8 cellular contexts compared by ENCODE assay signal in the genomic region with DNA sequence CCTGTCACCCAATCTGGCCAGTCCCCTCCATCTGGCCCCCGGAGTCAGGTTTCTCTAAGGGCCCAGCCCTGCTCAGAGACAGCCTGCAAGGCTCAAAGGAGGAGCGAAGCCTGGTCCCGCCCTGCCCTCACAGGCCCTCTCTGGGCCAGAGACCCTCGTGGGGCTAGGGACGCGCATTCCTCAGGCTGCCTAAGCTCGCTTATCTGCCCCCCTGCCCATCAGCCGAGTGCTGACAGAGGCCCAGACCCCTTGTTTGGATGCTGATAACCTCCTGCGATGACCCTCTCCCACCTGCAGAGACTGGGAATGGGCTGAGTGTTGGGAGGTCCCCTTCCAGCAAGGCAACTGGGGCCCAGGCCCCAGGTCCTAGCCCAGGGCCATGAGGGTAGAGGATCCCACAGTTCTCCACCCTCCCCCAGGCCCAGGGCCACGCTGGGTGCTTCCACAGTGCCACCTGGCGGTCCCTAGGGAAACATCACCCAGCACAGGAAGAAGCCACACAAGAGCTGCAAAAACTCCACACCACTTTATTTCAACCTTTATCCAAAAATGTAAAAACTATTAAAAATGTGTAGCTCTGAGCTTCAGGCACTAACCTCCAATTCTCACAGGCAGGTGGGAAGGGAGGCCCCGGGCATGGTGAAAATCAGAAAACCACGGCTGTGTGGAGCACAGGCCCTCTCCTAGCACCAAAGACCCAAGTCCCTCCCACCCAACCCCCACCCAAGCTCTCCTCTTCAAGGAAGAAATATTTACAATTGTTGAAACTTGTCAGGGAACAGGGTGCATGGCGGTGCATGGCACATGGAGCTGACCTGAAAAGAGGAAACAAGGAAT. TPM values are rescaled to one million over a fixed set of nuclear protein-coding genes. Genes with fewer than 3 reads are reported as not detected.
DNase-seq lines count a peak whose midpoint lies in the region; ATAC-seq and TF ChIP-seq lines count a peak whose summit lies in the region.

No MANE protein-coding gene starts in this region.

- no peak overlapping the region for H3K4me3 ChIP-seq in HEK293 (ENCODE audit: low read depth, low read length)

- POLR2A ChIA-PET in HEK293 (lab: Yijun Ruan, JAX): interaction anchor here (0.6 to 1.3 kb wide), 5 partner anchors 12 to 193 kb away, joined by 3 to 11 read pairs (median 3); partner anchors contain the start of genes DPCD, OGA and POLL

- no peaks in the 10 kb centered on the region for H3K9me3 ChIP-seq in HEK293 (ENCODE audit: control insufficient read depth, insufficient read depth, low read depth, low read length)

- peak overlapping the region; percentile 93 for H3K4me3 Mint-ChIP-seq in natural killer cell treated with Interleukin-12 subunit alpha and Interleukin-12 subunit beta and Interleukin-15 and Interleukin-18, amount 100 ng/mL, for 72 hours

- CTCF ChIA-PET in HEK293 (lab: Yijun Ruan, JAX): interaction anchor here (0.5 to 8.1 kb wide), 58 partner anchors 9 to 1354 kb away, joined by 3 to 203 read pairs (median 4); partner anchors contain the start of genes DPCD, OGA and POLL

- peak; percentile 63 to 67 for ATAC-seq in natural killer cell treated with Interleukin-12 subunit alpha and Interleukin-12 subunit beta and Interleukin-15 and Interleukin-18, amount 100 ng/mL, for 72 hours
- ATAC-seq in stimulated activated naive CD8-positive, alpha-beta T cell treated with anti-CD3 and anti-CD28 coated beads, Interleukin-15, Interleukin-2, amounts not matched to agents 100 U/mL and 50 U/mL, for 24 hours: peak; percentile 56
- no peak for ATAC-seq in omental fat pad (ENCODE audit: low FRiP score)

- TF ChIP-seq CTCF in HEK293 (tag by site-specific recombination; IDR thresholded peaks at IDR 0.05): peak; percentile 93
- peak in 1 of 3 donors; percentile 31 for TF ChIP-seq CTCF in omental fat pad (IDR thresholded peaks at IDR 0.05)

- H3K4me1 ChIP-seq in HEK293 (ENCODE audit: control insufficient read depth, insufficient read depth, low read length): peaks cover 18% of the 10 kb centered on the region

- peaks cover 16% of the 10 kb centered on the region for H3K36me3 Mint-ChIP-seq in natural killer cell treated with Interleukin-12 subunit alpha and Interleukin-12 subunit beta and Interleukin-15 and Interleukin-18, amount 100 ng/mL, for 72 hours

- H3K27ac ChIP-seq in HEK293 (ENCODE audit: extremely low read depth, low read depth, low read length): no peak overlapping the region; the same call in 1 of the 2 replicates

- peaks cover 20 to 24% of the 10 kb centered on the region in 2 donors for H3K27me3 Mint-ChIP-seq in natural killer cell treated with Interleukin-12 subunit alpha and Interleukin-12 subunit beta and Interleukin-15 and Interleukin-18, amount 100 ng/mL, for 72 hours

- peak; percentile 58 for DNase-seq in COLO668 (lab: John Stamatoyannopoulos, UW; ENCODE audit: unreplicated experiment)
- peak; percentile 26 for DNase-seq in NOMO-1 treated with DMSO at 0.1 percent for 48 hours (lab: John Stamatoyannopoulos, UW; ENCODE audit: unreplicated experiment)
- peak; percentile 73 for DNase-seq in activated CD8-positive, alpha-beta memory T cell treated with anti-CD3 and anti-CD28 coated beads, Interleukin-2, amount 50 U/mL, for 4 hours
- DNase-seq in erythroblast (lab: John Stamatoyannopoulos, UW): peak; percentile 70 to 83
- DNase-seq in natural killer cell treated with Interleukin-12 subunit alpha and Interleukin-12 subunit beta and Interleukin-15 and Interleukin-18, amount 100 ng/mL, for 72 hours (ENCODE audit: low spot score): peak; percentile 71
- DNase-seq in stimulated activated naive CD8-positive, alpha-beta T cell treated with anti-CD3 and anti-CD28 coated beads, Interleukin-15, Interleukin-2, amounts not matched to agents 100 U/mL and 50 U/mL, for 24 hours: peak; percentile 81
- no peak for DNase-seq in omental fat pad (ENCODE audit: low spot score)

- H3K36me3 ChIP-seq in HEK293 (ENCODE audit: control insufficient read depth in 2 of 2, insufficient read depth in 1 of 2, low read length in 2 of 2): peaks cover 4 to 30% of the 10 kb centered on the region in 2 experiments; a peak in 2 of 3 replicates

- peaks cover 43 to 51% of the 10 kb centered on the region in 2 donors for H3K4me1 Mint-ChIP-seq in natural killer cell treated with Interleukin-12 subunit alpha and Interleukin-12 subunit beta and Interleukin-15 and Interleukin-18, amount 100 ng/mL, for 72 hours (ENCODE audit: low read depth in 2 of 2)

- no peak for TF ChIP-seq POLR2A in erythroblast (IDR thresholded peaks at IDR 0.05; ENCODE audit: low read length)

- H3K9me3 Mint-ChIP-seq in natural killer cell treated with Interleukin-12 subunit alpha and Interleukin-12 subunit beta and Interleukin-15 and Interleukin-18, amount 100 ng/mL, for 72 hours: no peaks in the 10 kb centered on the region

- H3K27ac Mint-ChIP-seq in natural killer cell treated with Interleukin-12 subunit alpha and Interleukin-12 subunit beta and Interleukin-15 and Interleukin-18, amount 100 ng/mL, for 72 hours: peak overlapping the region in 1 of 2 donors; percentile 63

TF ChIP-seq in HEK293, 187 proteins besides CTCF, POLR2A, EP300 and RAD21 (continues in another document):
- TF ChIP-seq ZNF140 (tag by site-specific recombination; IDR thresholded peaks at IDR 0.05) (no peak), ZNF501 (tag by site-specific recombination; IDR thresholded peaks at IDR 0.05) (peak; percentile 28; the same call in 1 of the 2 replicates), ZNF830 (tag by site-specific recombination; IDR thresholded peaks at IDR 0.05; ENCODE audit: low read depth) (no peak), TRIM28 (IDR thresholded peaks at IDR 0.05; ENCODE audit: borderline replicate concordance, low read length) (no peak), REST (tag by site-specific recombination; IDR thresholded peaks at IDR 0.05) (no peak), ZNF843 (tag by site-specific recombination; IDR thresholded peaks at IDR 0.05) (no peak), HOXA7 (CRISPR knock-in tag; IDR thresholded peaks at IDR 0.05; ENCODE audit: borderline replicate concordance) (no peak), ZNF48 (tag by site-specific recombination; IDR thresholded peaks at IDR 0.05) (no peak), ZNF146 (tag by site-specific recombination; IDR thresholded peaks at IDR 0.05) (no peak), ZNF791 (tag by site-specific recombination; IDR thresholded peaks at IDR 0.05) (no peak), BCL11B (tag by site-specific recombination; IDR thresholded peaks at IDR 0.05; ENCODE audit: low read depth) (peak; percentile 67), ZNF214 (tag by site-specific recombination; IDR thresholded peaks at IDR 0.05; ENCODE audit: borderline replicate concordance) (no peak), GLIS2 (tag by site-specific recombination; IDR thresholded peaks at IDR 0.05) (peak; percentile 52)
- TF ChIP-seq, protein P1, sequence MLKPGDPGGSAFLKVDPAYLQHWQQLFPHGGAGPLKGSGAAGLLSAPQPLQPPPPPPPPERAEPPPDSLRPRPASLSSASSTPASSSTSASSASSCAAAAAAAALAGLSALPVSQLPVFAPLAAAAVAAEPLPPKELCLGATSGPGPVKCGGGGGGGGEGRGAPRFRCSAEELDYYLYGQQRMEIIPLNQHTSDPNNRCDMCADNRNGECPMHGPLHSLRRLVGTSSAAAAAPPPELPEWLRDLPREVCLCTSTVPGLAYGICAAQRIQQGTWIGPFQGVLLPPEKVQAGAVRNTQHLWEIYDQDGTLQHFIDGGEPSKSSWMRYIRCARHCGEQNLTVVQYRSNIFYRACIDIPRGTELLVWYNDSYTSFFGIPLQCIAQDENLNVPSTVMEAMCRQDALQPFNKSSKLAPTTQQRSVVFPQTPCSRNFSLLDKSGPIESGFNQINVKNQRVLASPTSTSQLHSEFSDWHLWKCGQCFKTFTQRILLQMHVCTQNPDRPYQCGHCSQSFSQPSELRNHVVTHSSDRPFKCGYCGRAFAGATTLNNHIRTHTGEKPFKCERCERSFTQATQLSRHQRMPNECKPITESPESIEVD (tag by site-specific recombination; IDR thresholded peaks at IDR 0.05): no peak

RNA-seq across cellular contexts. Expression of gene NPM3, which starts 2.2 kb away (rescaled TPM):
- 100 to 1,000 TPM in 1 of 2 donors, 10 to 100 TPM in 1; 52.5 to 157 TPM for total RNA-seq in natural killer cell treated with Interleukin-12 subunit alpha and Interleukin-12 subunit beta and Interleukin-15 and Interleukin-18, amount 100 ng/mL, for 72 hours
- 10 to 100 TPM; 25.0 to 31.1 (median 27.7) TPM for total RNA-seq in omental fat pad

RNA-seq across cellular contexts. Expression of gene FGF8, which starts 5.1 kb away (rescaled TPM):
- total RNA-seq in natural killer cell treated with Interleukin-12 subunit alpha and Interleukin-12 subunit beta and Interleukin-15 and Interleukin-18, amount 100 ng/mL, for 72 hours: not detected
- 1 to 10 TPM in 1 of 4 donors, not detected in 3; 1.0 TPM for total RNA-seq in omental fat pad

RNA-seq across cellular contexts. Expression of gene OGA, which starts 37.2 kb away (rescaled TPM):
- 100 to 1,000 TPM; 174 to 237 TPM for total RNA-seq in natural killer cell treated with Interleukin-12 subunit alpha and Interleukin-12 subunit beta and Interleukin-15 and Interleukin-18, amount 100 ng/mL, for 72 hours
- total RNA-seq in omental fat pad: 100 to 1,000 TPM in 2 of 4 donors, 10 to 100 TPM in 2; 70.0 to 214 (median 127) TPM
